ENCODE assay signal across 10 cellular contexts in the genomic region with DNA sequence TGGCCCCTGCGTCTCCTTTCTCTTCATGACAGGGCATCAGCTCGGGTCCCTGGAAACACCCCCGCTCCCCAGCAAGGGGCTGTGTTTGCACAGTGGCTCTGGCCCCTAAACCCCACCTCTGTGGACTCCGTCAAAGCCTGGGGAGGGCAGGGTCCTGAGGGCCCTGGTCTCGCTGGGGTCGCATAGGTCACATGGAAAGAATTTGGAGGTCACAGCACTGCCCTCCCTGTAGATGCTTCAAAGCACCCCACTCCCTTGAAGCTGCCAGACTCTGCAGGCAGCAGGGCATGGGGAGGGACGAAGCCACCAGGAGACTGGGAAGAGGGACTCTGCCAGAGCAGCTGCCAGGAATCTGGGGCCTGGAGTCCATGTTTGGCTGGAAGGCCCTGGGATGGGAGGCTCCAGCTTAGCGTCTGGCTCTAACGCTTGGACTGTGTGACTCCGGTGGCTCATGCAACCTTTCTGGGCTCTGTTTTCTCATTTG. TPM values are rescaled to one million over a fixed set of nuclear protein-coding genes. Genes with fewer than 3 reads are reported as not detected.
DNase-seq lines count a peak whose midpoint lies in the region; ATAC-seq and TF ChIP-seq lines count a peak whose summit lies in the region.
"Had no signal": no experiment of that assay in that cellular context is flagged by ENCODE, and none has a peak within 500 bp of the region (broad histone marks: within the 10 kb centered on the region; RNA-seq: fewer than 3 reads in every experiment).

No MANE protein-coding gene starts in this region.

- peaks cover 80 to 93% (median 92%) of the 10 kb centered on the region in 3 donors for H3K4me1 Mint-ChIP-seq in T-cell
- H3K4me1 Mint-ChIP-seq in glutamatergic neuron (ENCODE audit: low read depth, unreplicated experiment), result peaks cover 30% of the 10 kb centered on the region

- peaks cover 13% of the 10 kb centered on the region for H3K79me1 ChIP-seq in trophoblast cell (ENCODE audit: low read length)

- peaks cover 3% of the 10 kb centered on the region for H3K79me2 ChIP-seq in trophoblast cell (ENCODE audit: control insufficient read depth, insufficient read depth, low read length, poor library complexity)

- no peak for ATAC-seq in T-cell (replicated peaks in 1 of 4)
- no peak for ATAC-seq in GM21447 (IDR thresholded peaks at IDR 0.05; ENCODE audit: unreplicated experiment)
- ATAC-seq in GM19023 (IDR thresholded peaks at IDR 0.05; ENCODE audit: unreplicated experiment), result no peak

- no peaks in the 10 kb centered on the region for H3K36me3 ChIP-seq in BLaER1 treated with 17β-estradiol and CSF1 and Interleukin-3, amounts not matched to agents 10 nM and 100 nM
- H3K36me3 ChIP-seq in trophoblast cell (ENCODE audit: control insufficient read depth in 1 of 2, insufficient read depth in 2 of 2, low read length in 2 of 2), result no peaks in the 10 kb centered on the region
- H3K36me3 ChIP-seq in MG63, result no peaks in the 10 kb centered on the region

- H4K8ac ChIP-seq in trophoblast cell (ENCODE audit: low read depth, low read length), result no peak overlapping the region

- H2AFZ ChIP-seq in trophoblast cell (ENCODE audit: insufficient read depth, low read length, poor library complexity), result no peak overlapping the region

- H4K12ac ChIP-seq in trophoblast cell (ENCODE audit: low read depth, low read length), result peak overlapping the region; percentile 22

- CTCF ChIA-PET in T-cell (lab: Charles Lee), result interaction anchor here in 1 of 2 donors (0.6 kb wide), 1 partner anchor 41 kb away, joined by 3 read pairs; no protein-coding TSS in a partner anchor

- H3K4me3 ChIP-seq in BLaER1 treated with 17β-estradiol and CSF1 and Interleukin-3, amounts not matched to agents 10 nM and 100 nM, result no peak overlapping the region; a peak in 1 of 20 replicates
- H3K4me3 ChIP-seq in trophoblast cell (ENCODE audit: low read depth, low read length) (no peak overlapping the region), MG63 (no peak overlapping the region)

- DNase-seq in T-cell, result no peak
- no peak for DNase-seq in glutamatergic neuron
- DNase-seq in trophoblast cell, result no peak
- no peak for DNase-seq in AML-193 (lab: John Stamatoyannopoulos, UW)
- no peak for DNase-seq in MG63
- DNase-seq: KBM-7, NCI-H69 had no signal

- H3K9me3 Mint-ChIP-seq in T-cell (no peaks in the 10 kb centered on the region), glutamatergic neuron (ENCODE audit: unreplicated experiment) (peaks cover 7% of the 10 kb centered on the region)

- H4K91ac ChIP-seq in trophoblast cell (ENCODE audit: low read depth, low read length), result peak overlapping the region; percentile 81

- H3K4ac ChIP-seq in trophoblast cell (ENCODE audit: low read depth, low read length), result no peak overlapping the region

- POLR2A ChIA-PET in T-cell (lab: Charles Lee), result interaction anchor here in 1 of 2 donors (1.1 kb wide), 1 partner anchor 34 kb away, joined by 6 read pairs; no protein-coding TSS in a partner anchor

- WGBS in trophoblast cell (ENCODE audit: extremely low coverage, insufficient coverage, insufficient read length), result no CpG with 5 or more reads among the region's 10 CpGs

- H3K27me3 ChIP-seq in BLaER1 treated with 17β-estradiol and CSF1 and Interleukin-3, amounts not matched to agents 10 nM and 100 nM, result peaks cover 0 to 43% (median 0%) of the 10 kb centered on the region in 11 experiments; a peak in 6 of 22 replicates
- H3K27me3 ChIP-seq in trophoblast cell (ENCODE audit: insufficient read depth, low read length) (no peaks in the 10 kb centered on the region), MG63 (no peaks in the 10 kb centered on the region)

- H3K14ac ChIP-seq in trophoblast cell (ENCODE audit: low read length), result no peak overlapping the region

- H2BK12ac ChIP-seq in trophoblast cell (ENCODE audit: low read length), result peak overlapping the region; percentile 0

- TF ChIP-seq CTCF in glutamatergic neuron (IDR thresholded peaks at IDR 0.05; ENCODE audit: partially characterized antibody, unreplicated experiment), result no peak

- H3K4me3 Mint-ChIP-seq in T-cell (peak overlapping the region in 1 of 3 donors; percentile 83), glutamatergic neuron (ENCODE audit: unreplicated experiment) (peak overlapping the region; percentile 20)

- H3K4me1 ChIP-seq in BLaER1 treated with 17β-estradiol and CSF1 and Interleukin-3, amounts not matched to agents 10 nM and 100 nM, result peaks cover 64 to 90% (median 85%) of the 10 kb centered on the region in 10 experiments
- peaks cover 54 to 63% of the 10 kb centered on the region in 2 experiments for H3K4me1 ChIP-seq in trophoblast cell (ENCODE audit: control insufficient read depth in 1 of 2, insufficient read depth in 2 of 2, low read length in 2 of 2)

- H3K27me3 Mint-ChIP-seq in T-cell, result no peaks in the 10 kb centered on the region
- H3K27me3 Mint-ChIP-seq in glutamatergic neuron (ENCODE audit: unreplicated experiment), result peaks cover 2% of the 10 kb centered on the region

- peak overlapping the region; percentile 2 for H2AK5ac ChIP-seq in trophoblast cell (ENCODE audit: low read length)

- H2BK5ac ChIP-seq in trophoblast cell (ENCODE audit: low read depth, low read length, poor library complexity), result no peak overlapping the region

- H3K9ac ChIP-seq in BLaER1 treated with 17β-estradiol and CSF1 and Interleukin-3, amounts not matched to agents 10 nM and 100 nM, result peak overlapping the region in 9 of 11 experiments; percentile 65 to 85 (median 80); a peak in 11 of 22 replicates
- H3K9ac ChIP-seq in trophoblast cell (ENCODE audit: low read length), result no peak overlapping the region

- no peak overlapping the region for H3K23ac ChIP-seq in trophoblast cell (ENCODE audit: low read length)

- H3K4me2 ChIP-seq in BLaER1 treated with 17β-estradiol and CSF1 and Interleukin-3, amounts not matched to agents 10 nM and 100 nM, result peak overlapping the region; percentile 80 to 97 (median 92)
- no peak overlapping the region for H3K4me2 ChIP-seq in trophoblast cell (ENCODE audit: low read length)

- H3K9me3 ChIP-seq in BLaER1 treated with 17β-estradiol and CSF1 and Interleukin-3, amounts not matched to agents 10 nM and 100 nM (replicated peaks in 1 of 11), result no peaks in the 10 kb centered on the region
- H3K9me3 ChIP-seq in trophoblast cell (ENCODE audit: insufficient read depth, low read depth, low read length), result no peaks in the 10 kb centered on the region
- H3K9me3 ChIP-seq in MG63, result no peaks in the 10 kb centered on the region

- peak overlapping the region; percentile 67 for H3K18ac ChIP-seq in trophoblast cell (ENCODE audit: low read length)

- H3K36me3 Mint-ChIP-seq in T-cell (peaks cover 9% of the 10 kb centered on the region), glutamatergic neuron (ENCODE audit: unreplicated experiment) (no peaks in the 10 kb centered on the region)

- peaks cover 0 to 9% (median 2%) of the 10 kb centered on the region in 11 experiments; a peak in 7 of 22 replicates for H4K20me1 ChIP-seq in BLaER1 treated with 17β-estradiol and CSF1 and Interleukin-3, amounts not matched to agents 10 nM and 100 nM

- H3K27ac Mint-ChIP-seq in T-cell, result peak overlapping the region; percentile 96 to 97
- no peak overlapping the region for H3K27ac Mint-ChIP-seq in glutamatergic neuron (ENCODE audit: unreplicated experiment)

- peak overlapping the region in 9 of 11 experiments; percentile 77 to 95 (median 90); a peak in 16 of 22 replicates for H3K27ac ChIP-seq in BLaER1 treated with 17β-estradiol and CSF1 and Interleukin-3, amounts not matched to agents 10 nM and 100 nM
- no peak overlapping the region for H3K27ac ChIP-seq in trophoblast cell (ENCODE audit: low read depth, low read length)

- H2BK120ac ChIP-seq in trophoblast cell (ENCODE audit: insufficient read depth, low read length, poor library complexity), result no peak overlapping the region

RNA-seq across cellular contexts. Expression of a gene that starts 36.6 kb away (rescaled TPM):
- 10 to 100 TPM; 81.0 to 94.5 (median 87.1) TPM for total RNA-seq in T-cell
- total RNA-seq in glutamatergic neuron (ENCODE audit: unreplicated experiment), result 36.1 TPM
- 50.0 and 52.3 TPM in 2 replicates for polyA plus RNA-seq in trophoblast cell (2013)
- 10.5 and 11.4 TPM in 2 replicates for total RNA-seq in MG63 (2014; rRNA removed; shearing (Covaris generic); ENCODE audit: low replicate concordance)
